In the genomic region with DNA sequence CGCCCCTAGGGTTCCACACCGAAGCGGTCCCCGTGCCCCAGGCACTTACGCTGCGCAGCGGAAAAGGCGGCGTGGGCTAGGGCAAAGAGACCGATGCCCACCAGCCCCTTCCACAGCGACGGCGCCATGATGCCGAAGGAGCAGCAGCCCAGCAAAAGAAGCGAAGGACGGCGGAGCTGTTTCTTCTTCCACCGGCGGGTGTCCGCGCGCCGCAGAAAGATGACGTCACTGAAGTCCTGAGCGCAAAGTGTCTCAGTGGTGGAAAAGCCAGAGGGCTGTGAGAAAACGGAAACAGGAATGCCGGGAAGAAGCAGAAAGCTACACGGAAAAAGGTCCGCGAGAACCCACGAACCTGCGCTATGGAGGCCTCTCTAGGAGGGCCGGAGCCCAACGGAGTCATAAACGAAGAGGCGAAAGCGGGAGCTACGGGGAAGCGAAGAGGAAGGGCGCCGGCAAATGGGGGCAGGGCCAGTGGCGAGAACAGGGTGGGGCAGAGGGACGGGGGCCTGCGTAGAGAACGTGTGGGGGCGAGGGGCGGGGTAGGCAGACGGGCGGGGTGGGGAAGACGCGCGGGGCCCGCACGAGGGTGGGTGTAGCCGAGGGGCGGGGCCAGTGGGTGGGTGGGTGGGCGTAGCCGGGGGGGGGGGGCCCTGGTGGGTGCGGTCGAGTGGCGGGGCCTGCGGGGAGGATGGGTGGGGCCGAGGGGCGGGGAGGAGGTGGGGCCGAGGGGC, we compare ENCODE assay signal across 1 cellular context.
TF ChIP-seq lines count a peak whose summit lies in the region.

A gene (minus strand): TSS at position 441 of the 731 bp plus-strand sequence. CDS start 313 bp downstream, at position 128.

TF ChIP-seq in A549, 52 proteins besides CTCF, POLR2A, EP300 and RAD21 (continued from another document):
- TF ChIP-seq, protein P1, sequence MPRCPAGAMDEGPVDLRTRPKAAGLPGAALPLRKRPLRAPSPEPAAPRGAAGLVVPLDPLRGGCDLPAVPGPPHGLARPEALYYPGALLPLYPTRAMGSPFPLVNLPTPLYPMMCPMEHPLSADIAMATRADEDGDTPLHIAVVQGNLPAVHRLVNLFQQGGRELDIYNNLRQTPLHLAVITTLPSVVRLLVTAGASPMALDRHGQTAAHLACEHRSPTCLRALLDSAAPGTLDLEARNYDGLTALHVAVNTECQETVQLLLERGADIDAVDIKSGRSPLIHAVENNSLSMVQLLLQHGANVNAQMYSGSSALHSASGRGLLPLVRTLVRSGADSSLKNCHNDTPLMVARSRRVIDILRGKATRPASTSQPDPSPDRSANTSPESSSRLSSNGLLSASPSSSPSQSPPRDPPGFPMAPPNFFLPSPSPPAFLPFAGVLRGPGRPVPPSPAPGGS (IDR thresholded peaks at IDR 0.05): 0 out of 3 replicates have a peak, but pooled peaks have one; percentile 23
- TF ChIP-seq NPAS2 (CRISPR knock-in tag; IDR thresholded peaks at IDR 0.05; ENCODE audit: borderline replicate concordance): no peak
- TF ChIP-seq, protein P2, sequence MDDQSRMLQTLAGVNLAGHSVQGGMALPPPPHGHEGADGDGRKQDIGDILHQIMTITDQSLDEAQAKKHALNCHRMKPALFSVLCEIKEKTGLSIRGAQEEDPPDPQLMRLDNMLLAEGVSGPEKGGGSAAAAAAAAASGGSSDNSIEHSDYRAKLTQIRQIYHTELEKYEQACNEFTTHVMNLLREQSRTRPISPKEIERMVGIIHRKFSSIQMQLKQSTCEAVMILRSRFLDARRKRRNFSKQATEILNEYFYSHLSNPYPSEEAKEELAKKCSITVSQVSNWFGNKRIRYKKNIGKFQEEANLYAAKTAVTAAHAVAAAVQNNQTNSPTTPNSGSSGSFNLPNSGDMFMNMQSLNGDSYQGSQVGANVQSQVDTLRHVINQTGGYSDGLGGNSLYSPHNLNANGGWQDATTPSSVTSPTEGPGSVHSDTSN (IDR thresholded peaks at IDR 0.05): no peak
- TF ChIP-seq ZNF302 (CRISPR knock-in tag; IDR thresholded peaks at IDR 0.05): no peak
- TF ChIP-seq RARB (CRISPR knock-in tag; IDR thresholded peaks at IDR 0.05): no peak
- TF ChIP-seq, protein P3, sequence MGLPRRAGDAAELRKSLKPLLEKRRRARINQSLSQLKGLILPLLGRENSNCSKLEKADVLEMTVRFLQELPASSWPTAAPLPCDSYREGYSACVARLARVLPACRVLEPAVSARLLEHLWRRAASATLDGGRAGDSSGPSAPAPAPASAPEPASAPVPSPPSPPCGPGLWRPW (IDR thresholded peaks at IDR 0.05): no peak
- TF ChIP-seq, protein P4, sequence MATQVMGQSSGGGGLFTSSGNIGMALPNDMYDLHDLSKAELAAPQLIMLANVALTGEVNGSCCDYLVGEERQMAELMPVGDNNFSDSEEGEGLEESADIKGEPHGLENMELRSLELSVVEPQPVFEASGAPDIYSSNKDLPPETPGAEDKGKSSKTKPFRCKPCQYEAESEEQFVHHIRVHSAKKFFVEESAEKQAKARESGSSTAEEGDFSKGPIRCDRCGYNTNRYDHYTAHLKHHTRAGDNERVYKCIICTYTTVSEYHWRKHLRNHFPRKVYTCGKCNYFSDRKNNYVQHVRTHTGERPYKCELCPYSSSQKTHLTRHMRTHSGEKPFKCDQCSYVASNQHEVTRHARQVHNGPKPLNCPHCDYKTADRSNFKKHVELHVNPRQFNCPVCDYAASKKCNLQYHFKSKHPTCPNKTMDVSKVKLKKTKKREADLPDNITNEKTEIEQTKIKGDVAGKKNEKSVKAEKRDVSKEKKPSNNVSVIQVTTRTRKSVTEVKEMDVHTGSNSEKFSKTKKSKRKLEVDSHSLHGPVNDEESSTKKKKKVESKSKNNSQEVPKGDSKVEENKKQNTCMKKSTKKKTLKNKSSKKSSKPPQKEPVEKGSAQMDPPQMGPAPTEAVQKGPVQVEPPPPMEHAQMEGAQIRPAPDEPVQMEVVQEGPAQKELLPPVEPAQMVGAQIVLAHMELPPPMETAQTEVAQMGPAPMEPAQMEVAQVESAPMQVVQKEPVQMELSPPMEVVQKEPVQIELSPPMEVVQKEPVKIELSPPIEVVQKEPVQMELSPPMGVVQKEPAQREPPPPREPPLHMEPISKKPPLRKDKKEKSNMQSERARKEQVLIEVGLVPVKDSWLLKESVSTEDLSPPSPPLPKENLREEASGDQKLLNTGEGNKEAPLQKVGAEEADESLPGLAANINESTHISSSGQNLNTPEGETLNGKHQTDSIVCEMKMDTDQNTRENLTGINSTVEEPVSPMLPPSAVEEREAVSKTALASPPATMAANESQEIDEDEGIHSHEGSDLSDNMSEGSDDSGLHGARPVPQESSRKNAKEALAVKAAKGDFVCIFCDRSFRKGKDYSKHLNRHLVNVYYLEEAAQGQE (IDR thresholded peaks at IDR 0.05): no peak
- no peak for TF ChIP-seq GATA3 (IDR thresholded peaks at IDR 0.05; ENCODE audit: borderline replicate concordance)
- TF ChIP-seq TFCP2L1 (CRISPR knock-in tag; IDR thresholded peaks at IDR 0.05): 0 out of 2 replicates have a peak, but pooled peaks have one; percentile 26
- TF ChIP-seq ZFP36 (IDR thresholded peaks at IDR 0.05; ENCODE audit: borderline replicate concordance, partially characterized antibody): no peak
- TF ChIP-seq PHF8 (IDR thresholded peaks at IDR 0.05; ENCODE audit: borderline replicate concordance, low read depth): peak; percentile 80
- TF ChIP-seq KDM1A (IDR thresholded peaks at IDR 0.05; ENCODE audit: low read depth): no peak
- TF ChIP-seq ZSCAN20 (CRISPR knock-in tag; IDR thresholded peaks at IDR 0.05): no peak
- no peak for TF ChIP-seq HOXA7 (CRISPR knock-in tag; IDR thresholded peaks at IDR 0.05)
- TF ChIP-seq BHLHE40 (IDR thresholded peaks at IDR 0.05; ENCODE audit: low read depth, low read length): no peak
- no peak for TF ChIP-seq SREBF2 (IDR thresholded peaks at IDR 0.05)
